In genomic region chr14:25788252-25788651, GRCh38 we compare ENCODE assay signal across 35 cellular contexts.
"Had no signal": no experiment of that assay in that cellular context is flagged by ENCODE, and none has a peak within 500 bp of the region (broad histone marks: within the 10 kb centered on the region; RNA-seq: fewer than 3 reads in every experiment).

No MANE protein-coding gene starts in this region.

- H3K36me3 ChIP-seq: MG63 had no signal

- H3K4me3 ChIP-seq: MG63 had no signal

- H3K9me3 ChIP-seq: MG63 had no signal

- DNase-seq: Karpas-422, Kasumi-1, MG63, MM.1S, MV-4-11, NCI-H1048, NCI-H1092, NCI-H1092 treated with DMSO at 0.1 percent for 48 hours, NCI-H1105, NCI-H1105 treated with DMSO at 0.1 percent for 48 hours, NCI-H1417, NCI-H1417 treated with DMSO at 0.1 percent for 48 hours, NCI-H1436, NCI-H1436 treated with DMSO at 0.1 percent for 48 hours, NCI-H146, NCI-H1694, NCI-H1694 treated with DMSO at 0.1 percent for 48 hours, NCI-H187, NCI-H187 treated with DMSO at 0.1 percent for 48 hours, NCI-H1930, NCI-H2029, NCI-H2029 treated with DMSO at 0.1 percent for 48 hours, NCI-H2081, NCI-H2081 treated with DMSO at 0.1 percent for 48 hours, NCI-H2107, NCI-H2171, NCI-H2171 treated with DMSO at 0.1 percent for 48 hours, NCI-H2227 treated with DMSO at 0.1 percent for 48 hours, NCI-H226, NCI-H345, NCI-H446, NCI-H446 treated with DMSO at 0.1 percent for 48 hours, NCI-H510A, NCI-H510A treated with DMSO at 0.1 percent for 48 hours, NCI-H524 had no signal

- H3K27me3 ChIP-seq: MG63 had no signal
